1 cellular context compared by ENCODE assay signal in genomic region chr5:150131978-150132694, GRCh38.
TF ChIP-seq lines count a peak whose summit lies in the region.

No MANE protein-coding gene starts in this region.

TF ChIP-seq in K562, 482 proteins besides CTCF, POLR2A, EP300 and RAD21:
- TF ChIP-seq ZNF584 (CRISPR knock-in tag; IDR thresholded peaks at IDR 0.05; ENCODE audit: low read depth) (no peak), CREB5 (CRISPR knock-in tag; IDR thresholded peaks at IDR 0.05) (no peak), ESRRA (IDR thresholded peaks at IDR 0.05; ENCODE audit: borderline replicate concordance, low read depth) (0 out of 2 replicates have a peak, but pooled peaks have one; percentile 20), E2F5 (CRISPR knock-in tag; IDR thresholded peaks at IDR 0.05) (no peak)
